9 cellular contexts compared by ENCODE assay signal in the genomic region with DNA sequence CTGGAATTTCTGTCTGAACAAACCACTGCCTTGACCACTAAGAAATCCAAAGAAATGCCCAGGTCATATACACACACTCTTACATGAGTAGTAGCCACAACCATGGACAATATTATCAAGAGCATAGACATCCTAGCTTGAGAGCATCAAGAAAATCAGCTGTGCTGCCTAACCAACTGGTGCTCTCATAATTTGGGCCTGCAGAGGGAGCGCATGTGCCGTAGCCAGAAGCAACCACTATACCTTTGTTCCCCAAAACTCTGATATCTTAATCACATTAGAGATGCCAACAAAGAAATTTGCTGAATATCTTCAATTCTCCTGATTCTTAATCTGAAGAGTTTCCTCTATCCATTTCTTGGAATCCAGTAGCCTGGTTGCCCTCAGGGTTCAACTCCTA.
A peak's percentile ranks its signal among the peaks of the same experiment; 100 is the strongest.
DNase-seq lines count a peak whose midpoint lies in the region; ATAC-seq and TF ChIP-seq lines count a peak whose summit lies in the region.
"Had no signal": no experiment of that assay in that cellular context is flagged by ENCODE, and none has a peak within 500 bp of the region (broad histone marks: within the 10 kb centered on the region; RNA-seq: fewer than 3 reads in every experiment).

No MANE protein-coding gene starts in this region.

- 69% methylated on average over 2 of the region's 2 CpGs for WGBS in hepatocyte (ENCODE audit: low lambda C conversion rate, missing lambda C conversion rate)

- H3K36me3 ChIP-seq in hepatocyte (replicated peaks; ENCODE audit: insufficient read depth, low read depth): no peaks in the 10 kb centered on the region

- H3K27me3 ChIP-seq in hepatocyte: no peaks in the 10 kb centered on the region

- H3K9me2 ChIP-seq in hepatocyte (replicated peaks; ENCODE audit: insufficient read depth): no peaks in the 10 kb centered on the region

- H2AFZ ChIP-seq in hepatocyte: no peak overlapping the region

- no peak overlapping the region for H3K4me3 ChIP-seq in hepatocyte

- H3K4me2 ChIP-seq in hepatocyte: no peak overlapping the region

- peak; percentile 35; the same call in 1 of the 2 replicates for TF ChIP-seq RAD21 in Ishikawa (IDR thresholded peaks at IDR 0.05; ENCODE audit: low read depth)

- no peak for TF ChIP-seq EP300 in Ishikawa (IDR thresholded peaks at IDR 0.05; ENCODE audit: borderline replicate concordance)

- H3K79me2 ChIP-seq in hepatocyte: no peaks in the 10 kb centered on the region

- H3K4me1 ChIP-seq in hepatocyte (ENCODE audit: insufficient read depth): no peaks in the 10 kb centered on the region

- H3K9me3 ChIP-seq in hepatocyte (ENCODE audit: low read depth): no peaks in the 10 kb centered on the region

- TF ChIP-seq CTCF in hepatocyte (IDR thresholded peaks at IDR 0.05; ENCODE audit: poor library complexity): peak; percentile 27

- ATAC-seq in HG02588 (IDR thresholded peaks at IDR 0.05; ENCODE audit: unreplicated experiment): no peak
- ATAC-seq: CD8-positive, alpha-beta T cell had no signal

- no peak overlapping the region for H3K27ac ChIP-seq in hepatocyte

- H4K20me1 ChIP-seq in hepatocyte (ENCODE audit: insufficient read depth, poor library complexity, severe bottlenecking): no peaks in the 10 kb centered on the region

- DNase-seq in NCI-H146 (lab: John Stamatoyannopoulos, UW): peak; percentile 11
- DNase-seq in NCI-H146 treated with DMSO at 0.1 percent for 48 hours (lab: John Stamatoyannopoulos, UW; ENCODE audit: unreplicated experiment): no peak
- DNase-seq in activated CD4-positive, alpha-beta T cell treated with anti-CD3 and anti-CD28 coated beads for 48 hours: peak; percentile 49
- peak; percentile 13 for DNase-seq in hepatocyte (ENCODE audit: low spot score)
- DNase-seq in NCI-H1694 treated with DMSO at 0.1 percent for 48 hours (lab: John Stamatoyannopoulos, UW): no peak
- no peak for DNase-seq in NCI-H446 treated with DMSO at 0.1 percent for 48 hours (lab: John Stamatoyannopoulos, UW)

TF ChIP-seq in Ishikawa, 13 proteins besides CTCF, POLR2A, EP300 and RAD21:
- TF ChIP-seq YY1 (IDR thresholded peaks at IDR 0.05; ENCODE audit: low read depth): no peak
- no peak for TF ChIP-seq USF1 (IDR thresholded peaks at IDR 0.05)
- no peak for TF ChIP-seq TAF1 (IDR thresholded peaks at IDR 0.05; ENCODE audit: low read depth)
- no peak for TF ChIP-seq TEAD4 (IDR thresholded peaks at IDR 0.05)
- no peak for TF ChIP-seq CEBPB (IDR thresholded peaks at IDR 0.05)

Comparison
In these comparisons a context has a peak if more than half of its experiments do, and no peak if none do; other contexts are left out.
1. DNase-seq: peak in NCI-H146 (single experiment), activated CD4-positive, alpha-beta T cell treated with anti-CD3 and anti-CD28 coated beads for 48 hours (single experiment) and hepatocyte (single experiment); none in NCI-H146 treated with DMSO at 0.1 percent for 48 hours (single experiment), NCI-H1694 treated with DMSO at 0.1 percent for 48 hours (single experiment) and NCI-H446 treated with DMSO at 0.1 percent for 48 hours (single experiment).